8 cellular contexts compared by ENCODE assay signal in the genomic region with DNA sequence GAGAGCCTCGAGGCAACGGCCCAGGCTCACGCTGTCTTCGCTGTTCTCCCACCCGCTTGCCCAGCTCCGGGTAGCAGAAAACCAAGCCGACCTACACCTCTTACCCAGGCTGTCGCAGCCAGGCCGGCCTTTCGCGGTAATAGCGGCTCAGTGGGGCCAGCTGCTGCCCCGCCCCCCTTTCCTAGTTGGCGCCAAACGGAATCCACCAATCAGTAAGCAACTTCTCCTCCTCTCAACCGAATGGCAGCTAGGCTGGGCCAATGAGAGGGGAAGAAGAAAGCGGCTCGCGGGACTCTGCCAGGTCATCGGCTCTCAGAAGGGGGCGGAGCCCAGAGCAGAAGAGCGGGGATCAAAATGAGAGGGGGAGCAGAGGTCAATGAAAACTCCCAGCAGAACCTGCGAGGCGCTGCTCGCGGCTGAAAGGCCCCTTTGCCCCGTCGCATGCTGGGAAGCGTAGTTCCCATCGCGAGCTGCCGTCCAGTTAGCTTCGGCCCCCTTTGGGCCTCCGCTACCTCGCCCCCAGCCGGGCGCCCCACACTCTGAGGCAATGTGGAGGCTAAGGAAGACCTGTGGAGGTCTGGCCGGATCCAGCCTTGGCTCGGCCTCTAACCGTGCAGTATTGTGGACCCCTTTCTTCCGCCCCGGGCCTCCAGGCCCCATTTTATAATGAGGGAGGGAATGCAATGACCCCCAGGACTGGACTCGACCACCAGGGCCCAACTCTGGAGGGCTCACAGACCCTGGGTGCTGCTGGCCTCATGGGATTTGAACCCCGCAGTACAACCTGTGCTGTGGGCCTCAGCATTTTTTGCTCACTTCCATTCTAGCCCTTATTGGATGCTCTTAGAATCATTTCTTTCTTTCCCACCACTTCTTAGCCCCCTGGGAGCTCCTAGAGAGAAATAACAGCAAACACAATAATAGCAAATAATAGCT. TPM values are rescaled to one million over a fixed set of nuclear protein-coding genes. Genes with fewer than 3 reads are reported as not detected.
A peak's percentile ranks its signal among the peaks of the same experiment; 100 is the strongest.
DNase-seq lines count a peak whose midpoint lies in the region; ATAC-seq and TF ChIP-seq lines count a peak whose summit lies in the region.

A gene (minus strand): TSS at position 152 of the 936 bp plus-strand sequence. CDS start 470 bp downstream, outside the sequence.

- peaks cover 37% of the 10 kb centered on the region for H3K36me3 Mint-ChIP-seq in activated T-helper 2 cell treated with anti-CD3 and anti-CD28 coated beads, Interferon-gamma antibody, Interleukin-2, Interleukin-4, amounts not matched to agents 10 μg/mL and 5 μg/mL and 100 μg/mL, durations not matched to agents 14 hours and 24 hours and 36 hours (ENCODE audit: low read depth)
- no peaks in the 10 kb centered on the region for H3K36me3 Mint-ChIP-seq in naive thymus-derived CD8-positive, alpha-beta T cell

- H3K27ac Mint-ChIP-seq in activated T-helper 2 cell treated with anti-CD3 and anti-CD28 coated beads, Interferon-gamma antibody, Interleukin-2, Interleukin-4, amounts not matched to agents 10 μg/mL and 5 μg/mL and 100 μg/mL, durations not matched to agents 14 hours and 24 hours and 36 hours = peak within 1 kb of the TSS; percentile 86
- peak within 1 kb of the TSS in 9 of 10 donors; percentile 37 to 85 (median 58) for H3K27ac Mint-ChIP-seq in naive thymus-derived CD8-positive, alpha-beta T cell

- H3K9me3 ChIP-seq in RWPE2 (ENCODE audit: severe bottlenecking) = no peaks in the 10 kb centered on the region

- H3K4me3 ChIP-seq in RWPE2 (ENCODE audit: severe bottlenecking) (peak within 1 kb of the TSS; percentile 71), fibroblast of mammary gland (ENCODE audit: control insufficient read depth, low read depth, low read length) (peak within 1 kb of the TSS; percentile 78)

- peak within 1 kb of the TSS; percentile 67 for H3K27ac ChIP-seq in RWPE2 (ENCODE audit: poor library complexity, severe bottlenecking)

- no peaks in the 10 kb centered on the region for H3K27me3 Mint-ChIP-seq in activated T-helper 2 cell treated with anti-CD3 and anti-CD28 coated beads, Interferon-gamma antibody, Interleukin-2, Interleukin-4, amounts not matched to agents 10 μg/mL and 5 μg/mL and 100 μg/mL, durations not matched to agents 14 hours and 24 hours and 36 hours (ENCODE audit: low read depth)
- H3K27me3 Mint-ChIP-seq in naive thymus-derived CD8-positive, alpha-beta T cell = peaks cover 9 to 32% (median 19%) of the 10 kb centered on the region in 5 donors

- H3K36me3 ChIP-seq in RWPE2 (ENCODE audit: low read depth) = peaks cover 27% of the 10 kb centered on the region

- peaks cover 3% of the 10 kb centered on the region for H3K4me1 ChIP-seq in RWPE2 (ENCODE audit: insufficient read depth, poor library complexity, severe bottlenecking)

- intact Hi-C loops in activated T-helper 2 cell treated with anti-CD3 and anti-CD28 coated beads, Interferon-gamma antibody, Interleukin-2, Interleukin-4, amounts not matched to agents 10 μg/mL and 5 μg/mL and 100 μg/mL, durations not matched to agents 14 hours and 24 hours and 36 hours (cut with micrococcal nuclease) = loop anchor here (1.0 to 5.0 kb wide), 4 partner anchors 53 to 469 kb away; a partner anchor contains a TSS

- peaks cover 23% of the 10 kb centered on the region for H3K4me1 Mint-ChIP-seq in activated T-helper 2 cell treated with anti-CD3 and anti-CD28 coated beads, Interferon-gamma antibody, Interleukin-2, Interleukin-4, amounts not matched to agents 10 μg/mL and 5 μg/mL and 100 μg/mL, durations not matched to agents 14 hours and 24 hours and 36 hours (ENCODE audit: low read depth)
- peaks cover 9 to 21% (median 14%) of the 10 kb centered on the region in 4 donors for H3K4me1 Mint-ChIP-seq in naive thymus-derived CD8-positive, alpha-beta T cell

- POLR2A ChIA-PET in naive thymus-derived CD8-positive, alpha-beta T cell (lab: Charles Lee) = interaction anchor here (0.9 to 1.2 kb wide), 3 partner anchors 51 to 369 kb away, joined by 3 to 5 read pairs (median 4); a partner anchor contains a TSS

- no peaks in the 10 kb centered on the region for H3K27me3 ChIP-seq in RWPE2 (ENCODE audit: insufficient read depth, poor library complexity, severe bottlenecking)

- H3K4me3 Mint-ChIP-seq in activated T-helper 2 cell treated with anti-CD3 and anti-CD28 coated beads, Interferon-gamma antibody, Interleukin-2, Interleukin-4, amounts not matched to agents 10 μg/mL and 5 μg/mL and 100 μg/mL, durations not matched to agents 14 hours and 24 hours and 36 hours (ENCODE audit: low read depth) = peak within 1 kb of the TSS; percentile 92
- peak within 1 kb of the TSS; percentile 87 to 97 (median 94) for H3K4me3 Mint-ChIP-seq in naive thymus-derived CD8-positive, alpha-beta T cell

- H3K9me3 Mint-ChIP-seq in activated T-helper 2 cell treated with anti-CD3 and anti-CD28 coated beads, Interferon-gamma antibody, Interleukin-2, Interleukin-4, amounts not matched to agents 10 μg/mL and 5 μg/mL and 100 μg/mL, durations not matched to agents 14 hours and 24 hours and 36 hours = no peaks in the 10 kb centered on the region
- no peaks in the 10 kb centered on the region for H3K9me3 Mint-ChIP-seq in naive thymus-derived CD8-positive, alpha-beta T cell

- TF ChIP-seq CTCF in RWPE2 (IDR thresholded peaks at IDR 0.05; ENCODE audit: poor library complexity, severe bottlenecking) (no peak), fibroblast of mammary gland (conservative IDR thresholded peaks at IDR 0.05; ENCODE audit: control insufficient read depth, insufficient read depth, low read depth, low read length) (no peak)

- ATAC-seq in RWPE2 (ENCODE audit: low read depth) = peak; percentile 96
- peak; percentile 98 to 99 for ATAC-seq in naive thymus-derived CD8-positive, alpha-beta T cell

- peak; percentile 100 for DNase-seq in EH (ENCODE audit: low read depth)
- peak; percentile 96 for DNase-seq in H4 (ENCODE audit: low spot score)
- DNase-seq in LoVo (ENCODE audit: low spot score) = peak; percentile 99
- peak; percentile 98 for DNase-seq in RWPE2 (ENCODE audit: low spot score)
- DNase-seq in activated T-helper 2 cell treated with anti-CD3 and anti-CD28 coated beads, Interferon-gamma antibody, Interleukin-2, Interleukin-4, amounts not matched to agents 10 μg/mL and 5 μg/mL and 100 μg/mL, durations not matched to agents 14 hours and 24 hours and 36 hours (ENCODE audit: low spot score) = peak; percentile 97
- peak; percentile 98 for DNase-seq in fibroblast of mammary gland (ENCODE audit: low read depth)
- DNase-seq in naive thymus-derived CD8-positive, alpha-beta T cell = peak; percentile 76 to 97 (median 91)
- peak; percentile 79 to 92 (median 88) for DNase-seq in stimulated activated naive CD4-positive, alpha-beta T cell (lab: John Stamatoyannopoulos, UW)

RNA-seq across cellular contexts. Expression of the gene that starts here (rescaled TPM):
- total RNA-seq in H4 (2014; rRNA removed; shearing (Covaris generic)) = 10.0 and 12.2 TPM in 2 replicates
- 39.1 and 40.5 TPM in 2 replicates for total RNA-seq in activated T-helper 2 cell treated with anti-CD3 and anti-CD28 coated beads, Interferon-gamma antibody, Interleukin-2, Interleukin-4, amounts not matched to agents 10 μg/mL and 5 μg/mL and 100 μg/mL, durations not matched to agents 14 hours and 24 hours and 36 hours
- not detected for total RNA-seq in naive thymus-derived CD8-positive, alpha-beta T cell
- not detected for polyA plus RNA-seq in naive thymus-derived CD8-positive, alpha-beta T cell

Comparison
In these comparisons a context has a peak if more than half of its experiments do, and no peak if none do; other contexts are left out.
1. Peak in every context shown above with its lines: DNase-seq, ATAC-seq, H3K4me3 ChIP-seq and H3K27ac ChIP-seq.
2. RNA of the gene that starts here (total RNA-seq): 39.1 to 40.5 TPM in activated T-helper 2 cell treated with anti-CD3 and anti-CD28 coated beads, Interferon-gamma antibody, Interleukin-2, Interleukin-4, amounts not matched to agents 10 μg/mL and 5 μg/mL and 100 μg/mL, durations not matched to agents 14 hours and 24 hours and 36 hours and 10.0 to 12.2 TPM in H4; not detected in naive thymus-derived CD8-positive, alpha-beta T cell; every median in the first group is over 10 times any median in the second.
3. Peak in DNase-seq and ATAC-seq in naive thymus-derived CD8-positive, alpha-beta T cell; RNA of the gene not detected or under 1 TPM.